1 cellular context compared by ENCODE assay signal in the genomic region with DNA sequence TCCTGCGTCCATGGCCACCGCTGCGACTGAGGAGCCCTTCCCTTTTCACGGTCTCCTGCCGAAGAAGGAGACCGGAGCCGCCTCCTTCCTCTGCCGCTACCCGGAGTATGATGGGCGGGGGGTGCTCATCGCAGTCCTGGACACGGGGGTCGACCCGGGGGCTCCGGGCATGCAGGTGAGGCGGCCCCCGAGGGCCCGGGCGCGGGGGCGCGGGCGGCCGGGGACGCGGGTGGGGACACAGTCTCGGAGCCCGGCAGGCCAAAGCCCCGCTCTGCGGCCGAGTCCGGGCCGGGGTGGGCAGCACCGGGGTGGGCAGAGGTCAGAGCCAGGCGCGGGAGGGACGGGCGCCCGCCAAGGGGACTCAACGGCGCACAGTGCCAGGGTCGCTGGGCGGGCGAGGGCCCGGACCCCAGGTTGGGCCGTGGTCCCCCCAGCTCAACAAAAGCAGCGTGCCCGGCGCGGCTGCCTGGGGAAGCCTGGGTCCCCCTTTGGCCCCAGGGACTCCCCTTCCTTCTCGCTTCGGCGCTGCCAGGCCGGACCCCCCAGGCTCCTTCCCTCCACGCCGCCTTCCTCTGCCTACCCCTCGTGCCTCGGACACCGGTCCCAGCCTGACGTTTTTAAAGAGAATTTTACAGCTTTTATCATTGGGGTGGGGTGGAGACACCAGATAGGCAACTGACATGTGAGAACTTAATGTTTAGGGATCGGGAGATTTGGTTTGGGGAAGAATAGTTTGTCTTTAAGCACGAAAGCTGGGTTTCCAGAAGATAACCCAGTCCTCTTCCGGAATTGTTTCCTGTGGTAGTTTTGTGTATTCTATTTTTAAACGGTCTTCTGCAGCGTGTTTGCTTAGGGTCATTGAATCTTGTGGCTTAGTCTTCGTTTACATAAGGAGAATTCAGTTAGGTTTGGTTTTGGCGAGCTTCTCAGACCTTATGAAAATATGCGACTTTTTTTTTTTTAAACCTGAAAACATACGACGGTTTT.
TF ChIP-seq lines count a peak whose summit lies in the region.

No MANE protein-coding gene starts in this region.

TF ChIP-seq in GM12878, 131 proteins besides CTCF, POLR2A, EP300 and RAD21 (continued from another document):
- TF ChIP-seq, protein P1, sequence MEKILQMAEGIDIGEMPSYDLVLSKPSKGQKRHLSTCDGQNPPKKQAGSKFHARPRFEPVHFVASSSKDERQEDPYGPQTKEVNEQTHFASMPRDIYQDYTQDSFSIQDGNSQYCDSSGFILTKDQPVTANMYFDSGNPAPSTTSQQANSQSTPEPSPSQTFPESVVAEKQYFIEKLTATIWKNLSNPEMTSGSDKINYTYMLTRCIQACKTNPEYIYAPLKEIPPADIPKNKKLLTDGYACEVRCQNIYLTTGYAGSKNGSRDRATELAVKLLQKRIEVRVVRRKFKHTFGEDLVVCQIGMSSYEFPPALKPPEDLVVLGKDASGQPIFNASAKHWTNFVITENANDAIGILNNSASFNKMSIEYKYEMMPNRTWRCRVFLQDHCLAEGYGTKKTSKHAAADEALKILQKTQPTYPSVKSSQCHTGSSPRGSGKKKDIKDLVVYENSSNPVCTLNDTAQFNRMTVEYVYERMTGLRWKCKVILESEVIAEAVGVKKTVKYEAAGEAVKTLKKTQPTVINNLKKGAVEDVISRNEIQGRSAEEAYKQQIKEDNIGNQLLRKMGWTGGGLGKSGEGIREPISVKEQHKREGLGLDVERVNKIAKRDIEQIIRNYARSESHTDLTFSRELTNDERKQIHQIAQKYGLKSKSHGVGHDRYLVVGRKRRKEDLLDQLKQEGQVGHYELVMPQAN (conservative IDR thresholded peaks at IDR 0.05), result peak; percentile 49; the same call in 1 of the 2 replicates
- TF ChIP-seq, protein P2, sequence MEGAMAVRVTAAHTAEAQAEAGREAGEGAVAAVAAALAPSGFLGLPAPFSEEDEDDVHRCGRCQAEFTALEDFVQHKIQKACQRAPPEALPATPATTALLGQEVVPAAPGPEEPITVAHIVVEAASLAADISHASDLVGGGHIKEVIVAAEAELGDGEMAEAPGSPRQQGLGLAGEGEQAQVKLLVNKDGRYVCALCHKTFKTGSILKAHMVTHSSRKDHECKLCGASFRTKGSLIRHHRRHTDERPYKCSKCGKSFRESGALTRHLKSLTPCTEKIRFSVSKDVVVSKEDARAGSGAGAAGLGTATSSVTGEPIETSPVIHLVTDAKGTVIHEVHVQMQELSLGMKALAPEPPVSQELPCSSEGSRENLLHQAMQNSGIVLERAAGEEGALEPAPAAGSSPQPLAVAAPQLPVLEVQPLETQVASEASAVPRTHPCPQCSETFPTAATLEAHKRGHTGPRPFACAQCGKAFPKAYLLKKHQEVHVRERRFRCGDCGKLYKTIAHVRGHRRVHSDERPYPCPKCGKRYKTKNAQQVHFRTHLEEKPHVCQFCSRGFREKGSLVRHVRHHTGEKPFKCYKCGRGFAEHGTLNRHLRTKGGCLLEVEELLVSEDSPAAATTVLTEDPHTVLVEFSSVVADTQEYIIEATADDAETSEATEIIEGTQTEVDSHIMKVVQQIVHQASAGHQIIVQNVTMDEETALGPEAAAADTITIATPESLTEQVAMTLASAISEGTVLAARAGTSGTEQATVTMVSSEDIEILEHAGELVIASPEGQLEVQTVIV (IDR thresholded peaks at IDR 0.05; ENCODE audit: borderline replicate concordance, partially characterized antibody), result no peak
- no peak for TF ChIP-seq SMARCA5 (IDR thresholded peaks at IDR 0.05)
- no peak for TF ChIP-seq ZNF384 (IDR thresholded peaks at IDR 0.05; ENCODE audit: borderline replicate concordance, low read depth, low read length)
- no peak for TF ChIP-seq ZZZ3 (IDR thresholded peaks at IDR 0.05; ENCODE audit: control insufficient read depth, insufficient read length, low read depth)
- TF ChIP-seq TBL1XR1 (IDR thresholded peaks at IDR 0.05; ENCODE audit: low read depth, low read length), result no peak
- TF ChIP-seq, protein P3, sequence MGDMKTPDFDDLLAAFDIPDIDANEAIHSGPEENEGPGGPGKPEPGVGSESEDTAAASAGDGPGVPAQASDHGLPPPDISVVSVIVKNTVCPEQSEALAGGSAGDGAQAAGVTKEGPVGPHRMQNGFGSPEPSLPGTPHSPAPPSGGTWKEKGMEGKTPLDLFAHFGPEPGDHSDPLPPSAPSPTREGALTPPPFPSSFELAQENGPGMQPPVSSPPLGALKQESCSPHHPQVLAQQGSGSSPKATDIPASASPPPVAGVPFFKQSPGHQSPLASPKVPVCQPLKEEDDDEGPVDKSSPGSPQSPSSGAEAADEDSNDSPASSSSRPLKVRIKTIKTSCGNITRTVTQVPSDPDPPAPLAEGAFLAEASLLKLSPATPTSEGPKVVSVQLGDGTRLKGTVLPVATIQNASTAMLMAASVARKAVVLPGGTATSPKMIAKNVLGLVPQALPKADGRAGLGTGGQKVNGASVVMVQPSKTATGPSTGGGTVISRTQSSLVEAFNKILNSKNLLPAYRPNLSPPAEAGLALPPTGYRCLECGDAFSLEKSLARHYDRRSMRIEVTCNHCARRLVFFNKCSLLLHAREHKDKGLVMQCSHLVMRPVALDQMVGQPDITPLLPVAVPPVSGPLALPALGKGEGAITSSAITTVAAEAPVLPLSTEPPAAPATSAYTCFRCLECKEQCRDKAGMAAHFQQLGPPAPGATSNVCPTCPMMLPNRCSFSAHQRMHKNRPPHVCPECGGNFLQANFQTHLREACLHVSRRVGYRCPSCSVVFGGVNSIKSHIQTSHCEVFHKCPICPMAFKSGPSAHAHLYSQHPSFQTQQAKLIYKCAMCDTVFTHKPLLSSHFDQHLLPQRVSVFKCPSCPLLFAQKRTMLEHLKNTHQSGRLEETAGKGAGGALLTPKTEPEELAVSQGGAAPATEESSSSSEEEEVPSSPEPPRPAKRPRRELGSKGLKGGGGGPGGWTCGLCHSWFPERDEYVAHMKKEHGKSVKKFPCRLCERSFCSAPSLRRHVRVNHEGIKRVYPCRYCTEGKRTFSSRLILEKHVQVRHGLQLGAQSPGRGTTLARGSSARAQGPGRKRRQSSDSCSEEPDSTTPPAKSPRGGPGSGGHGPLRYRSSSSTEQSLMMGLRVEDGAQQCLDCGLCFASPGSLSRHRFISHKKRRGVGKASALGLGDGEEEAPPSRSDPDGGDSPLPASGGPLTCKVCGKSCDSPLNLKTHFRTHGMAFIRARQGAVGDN (IDR thresholded peaks at IDR 0.05), result peak; percentile 47; the same call in 1 of the 2 replicates
- peak; percentile 70 for TF ChIP-seq RUNX3 (IDR thresholded peaks at IDR 0.05; ENCODE audit: low read length)
- TF ChIP-seq, protein P4, sequence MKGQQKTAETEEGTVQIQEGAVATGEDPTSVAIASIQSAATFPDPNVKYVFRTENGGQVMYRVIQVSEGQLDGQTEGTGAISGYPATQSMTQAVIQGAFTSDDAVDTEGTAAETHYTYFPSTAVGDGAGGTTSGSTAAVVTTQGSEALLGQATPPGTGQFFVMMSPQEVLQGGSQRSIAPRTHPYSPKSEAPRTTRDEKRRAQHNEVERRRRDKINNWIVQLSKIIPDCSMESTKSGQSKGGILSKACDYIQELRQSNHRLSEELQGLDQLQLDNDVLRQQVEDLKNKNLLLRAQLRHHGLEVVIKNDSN (IDR thresholded peaks at IDR 0.05; ENCODE audit: borderline replicate concordance, extremely low read length, insufficient read depth, low read depth, low read length), result no peak
- TF ChIP-seq, protein P5, sequence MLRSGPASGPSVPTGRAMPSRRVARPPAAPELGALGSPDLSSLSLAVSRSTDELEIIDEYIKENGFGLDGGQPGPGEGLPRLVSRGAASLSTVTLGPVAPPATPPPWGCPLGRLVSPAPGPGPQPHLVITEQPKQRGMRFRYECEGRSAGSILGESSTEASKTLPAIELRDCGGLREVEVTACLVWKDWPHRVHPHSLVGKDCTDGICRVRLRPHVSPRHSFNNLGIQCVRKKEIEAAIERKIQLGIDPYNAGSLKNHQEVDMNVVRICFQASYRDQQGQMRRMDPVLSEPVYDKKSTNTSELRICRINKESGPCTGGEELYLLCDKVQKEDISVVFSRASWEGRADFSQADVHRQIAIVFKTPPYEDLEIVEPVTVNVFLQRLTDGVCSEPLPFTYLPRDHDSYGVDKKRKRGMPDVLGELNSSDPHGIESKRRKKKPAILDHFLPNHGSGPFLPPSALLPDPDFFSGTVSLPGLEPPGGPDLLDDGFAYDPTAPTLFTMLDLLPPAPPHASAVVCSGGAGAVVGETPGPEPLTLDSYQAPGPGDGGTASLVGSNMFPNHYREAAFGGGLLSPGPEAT (IDR thresholded peaks at IDR 0.05; ENCODE audit: low read depth), result no peak
- TF ChIP-seq MTA2 (IDR thresholded peaks at IDR 0.05; ENCODE audit: low read depth), result no peak
- TF ChIP-seq, protein P6, sequence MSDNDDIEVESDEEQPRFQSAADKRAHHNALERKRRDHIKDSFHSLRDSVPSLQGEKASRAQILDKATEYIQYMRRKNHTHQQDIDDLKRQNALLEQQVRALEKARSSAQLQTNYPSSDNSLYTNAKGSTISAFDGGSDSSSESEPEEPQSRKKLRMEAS (IDR thresholded peaks at IDR 0.05; ENCODE audit: low read depth, low read length), result no peak
- no peak for TF ChIP-seq JUND (IDR thresholded peaks at IDR 0.05; ENCODE audit: low read depth, low read length)
- peak; percentile 64 for TF ChIP-seq LARP7 (IDR thresholded peaks at IDR 0.05)
- TF ChIP-seq ZSCAN29 (IDR thresholded peaks at IDR 0.05), result no peak
- no peak for TF ChIP-seq RFX5 (IDR thresholded peaks at IDR 0.05; ENCODE audit: low read depth, low read length)
- peak; percentile 1; the same call in 1 of the 2 replicates for TF ChIP-seq BACH1 (IDR thresholded peaks at IDR 0.05; ENCODE audit: borderline replicate concordance)
- peak; percentile 53; the same call in 1 of the 2 replicates for TF ChIP-seq MEF2A (IDR thresholded peaks at IDR 0.05; ENCODE audit: insufficient read depth, low read depth, low read length)
- no peak for TF ChIP-seq RBBP5 (conservative IDR thresholded peaks at IDR 0.05)
- no peak for TF ChIP-seq CREM (IDR thresholded peaks at IDR 0.05; ENCODE audit: low read depth)
- TF ChIP-seq, protein P7, sequence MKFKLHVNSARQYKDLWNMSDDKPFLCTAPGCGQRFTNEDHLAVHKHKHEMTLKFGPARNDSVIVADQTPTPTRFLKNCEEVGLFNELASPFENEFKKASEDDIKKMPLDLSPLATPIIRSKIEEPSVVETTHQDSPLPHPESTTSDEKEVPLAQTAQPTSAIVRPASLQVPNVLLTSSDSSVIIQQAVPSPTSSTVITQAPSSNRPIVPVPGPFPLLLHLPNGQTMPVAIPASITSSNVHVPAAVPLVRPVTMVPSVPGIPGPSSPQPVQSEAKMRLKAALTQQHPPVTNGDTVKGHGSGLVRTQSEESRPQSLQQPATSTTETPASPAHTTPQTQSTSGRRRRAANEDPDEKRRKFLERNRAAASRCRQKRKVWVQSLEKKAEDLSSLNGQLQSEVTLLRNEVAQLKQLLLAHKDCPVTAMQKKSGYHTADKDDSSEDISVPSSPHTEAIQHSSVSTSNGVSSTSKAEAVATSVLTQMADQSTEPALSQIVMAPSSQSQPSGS (IDR thresholded peaks at IDR 0.05; ENCODE audit: low read length), result 0 out of 2 replicates have a peak, but pooled peaks have one; percentile 27
- no peak for TF ChIP-seq NR2C2 (IDR thresholded peaks at IDR 0.05; ENCODE audit: borderline replicate concordance, control insufficient read depth, insufficient read length, low read depth)
